Comparison of ENCODE assay signal across 22 cellular contexts in genomic region chr7:20602306-20602705, GRCh38. TPM values are rescaled to one million over a fixed set of nuclear protein-coding genes. Genes with fewer than 3 reads are reported as not detected.
DNase-seq lines count a peak whose midpoint lies in the region; ATAC-seq, FAIRE-seq and TF ChIP-seq lines count a peak whose summit lies in the region.
"Had no signal": no experiment of that assay in that cellular context is flagged by ENCODE, and none has a peak within 500 bp of the region (broad histone marks: within the 10 kb centered on the region; RNA-seq: fewer than 3 reads in every experiment).

No MANE protein-coding gene starts in this region.

- no peaks in the 10 kb centered on the region for H3K27me3 Mint-ChIP-seq in astrocyte (ENCODE audit: low read depth, unreplicated experiment)

- no peak overlapping the region for H2AFZ ChIP-seq in astrocyte (ENCODE audit: low read depth, low read length)

- no peak for FAIRE-seq in astrocyte (lab: Jason Lieb, UNC)
- FAIRE-seq: D721Med, G401.6, GM12891, HepG2 had no signal

- no peaks in the 10 kb centered on the region for H4K20me1 ChIP-seq in astrocyte (ENCODE audit: insufficient read depth, low read length)

- no peak overlapping the region for H3K27ac Mint-ChIP-seq in astrocyte (ENCODE audit: unreplicated experiment)
- H3K27ac Mint-ChIP-seq in stimulated activated effector memory CD8-positive, alpha-beta T cell treated with anti-CD3 and anti-CD28 coated beads, Interleukin-12 subunit alpha, Interleukin-12 subunit beta, amount 100 ng/mL, for 72 hours = no peak overlapping the region
- H3K27ac Mint-ChIP-seq: CD4-positive, CD25-positive, alpha-beta regulatory T cell; HFFc6; IgD-negative memory B cell had no signal

- H3K79me2 ChIP-seq in astrocyte (ENCODE audit: insufficient read depth, low read length) = no peaks in the 10 kb centered on the region

- no peaks in the 10 kb centered on the region for H3K36me3 Mint-ChIP-seq in astrocyte (ENCODE audit: low read depth, unreplicated experiment)
- H3K36me3 Mint-ChIP-seq in stimulated activated effector memory CD8-positive, alpha-beta T cell treated with anti-CD3 and anti-CD28 coated beads, Interleukin-12 subunit alpha, Interleukin-12 subunit beta, amount 100 ng/mL, for 72 hours = no peaks in the 10 kb centered on the region
- H3K36me3 Mint-ChIP-seq: CD4-positive, CD25-positive, alpha-beta regulatory T cell had no signal

- H3K27ac ChIP-seq in astrocyte (ENCODE audit: low read depth, low read length) = no peak overlapping the region

- ATAC-seq in stimulated activated effector memory CD8-positive, alpha-beta T cell treated with anti-CD3 and anti-CD28 coated beads, Interleukin-12 subunit alpha, Interleukin-12 subunit beta, amount 100 ng/mL, for 72 hours = peak; percentile 48
- ATAC-seq: HCT116, HepG2 had no signal

- no peak for TF ChIP-seq CTCF in astrocyte (IDR thresholded peaks at IDR 0.05; ENCODE audit: insufficient read depth, low read depth, low read length)

- H3K36me3 ChIP-seq in astrocyte (ENCODE audit: insufficient read depth, low read length) = no peaks in the 10 kb centered on the region
- H3K36me3 ChIP-seq: BE2C had no signal

- no peaks in the 10 kb centered on the region for H3K9me3 ChIP-seq in astrocyte (ENCODE audit: insufficient read depth, low read depth, low read length)
- H3K9me3 ChIP-seq: Caco-2 had no signal

- no peak overlapping the region for H3K4me2 ChIP-seq in astrocyte (ENCODE audit: low read length)

- H3K4me1 ChIP-seq in astrocyte (ENCODE audit: insufficient read depth, low read length) = peaks cover 3% of the 10 kb centered on the region
- H3K4me1 ChIP-seq: Caco-2 had no signal

- H3K4me3 Mint-ChIP-seq in astrocyte (ENCODE audit: unreplicated experiment) = no peak overlapping the region
- H3K4me3 Mint-ChIP-seq in stimulated activated effector memory CD8-positive, alpha-beta T cell treated with anti-CD3 and anti-CD28 coated beads, Interleukin-12 subunit alpha, Interleukin-12 subunit beta, amount 100 ng/mL, for 72 hours = no peak overlapping the region
- H3K4me3 Mint-ChIP-seq: CD4-positive, CD25-positive, alpha-beta regulatory T cell; HFFc6; IgD-negative memory B cell had no signal

- H3K27me3 ChIP-seq in astrocyte (ENCODE audit: insufficient read depth, low read length) = no peaks in the 10 kb centered on the region
- H3K27me3 ChIP-seq: BE2C had no signal

- no peak overlapping the region for H3K9ac ChIP-seq in astrocyte (ENCODE audit: low read length)

- peak; percentile 37 for DNase-seq in A172 (ENCODE audit: low spot score)
- peak; percentile 62 for DNase-seq in astrocyte (ENCODE audit: low read depth)
- peak; percentile 35 for DNase-seq in glomerular visceral epithelial cell (ENCODE audit: extremely low spot score)
- no peak for DNase-seq in stimulated activated effector memory CD8-positive, alpha-beta T cell treated with anti-CD3 and anti-CD28 coated beads, Interleukin-12 subunit alpha, Interleukin-12 subunit beta, amount 100 ng/mL, for 72 hours (ENCODE audit: low spot score in 2 of 2)
- no peak for DNase-seq in LoVo (ENCODE audit: low spot score)
- DNase-seq in AG08395 (ENCODE audit: low spot score) = no peak
- no peak for DNase-seq in NAMALWA (ENCODE audit: low spot score)
- no peak for DNase-seq in amniotic stem cell (lab: John Stamatoyannopoulos, UW)
- DNase-seq: 8988T; BE2C; C1 segment of cervical spinal cord; Caco-2; CD4-positive, CD25-positive, alpha-beta regulatory T cell; GOT3; H7; HFFc6 had no signal

- no peaks in the 10 kb centered on the region for H3K9me3 Mint-ChIP-seq in astrocyte (ENCODE audit: unreplicated experiment)
- H3K9me3 Mint-ChIP-seq in stimulated activated effector memory CD8-positive, alpha-beta T cell treated with anti-CD3 and anti-CD28 coated beads, Interleukin-12 subunit alpha, Interleukin-12 subunit beta, amount 100 ng/mL, for 72 hours = no peaks in the 10 kb centered on the region
- H3K9me3 Mint-ChIP-seq: IgD-negative memory B cell had no signal

- peaks cover 7% of the 10 kb centered on the region for H3K4me1 Mint-ChIP-seq in astrocyte (ENCODE audit: low read depth, unreplicated experiment)
- H3K4me1 Mint-ChIP-seq in stimulated activated effector memory CD8-positive, alpha-beta T cell treated with anti-CD3 and anti-CD28 coated beads, Interleukin-12 subunit alpha, Interleukin-12 subunit beta, amount 100 ng/mL, for 72 hours = no peaks in the 10 kb centered on the region
- H3K4me1 Mint-ChIP-seq: IgD-negative memory B cell had no signal

- H3K4me3 ChIP-seq in astrocyte (ENCODE audit: insufficient read depth, low read depth, low read length) = no peak overlapping the region

RNA-seq across cellular contexts. Expression of gene ABCB5, which starts 13.2 kb away (rescaled TPM):
- total RNA-seq in A172 (2014; rRNA removed; shearing (Covaris generic)) = not detected in 2 replicates
- not detected in 2 replicates for total RNA-seq in astrocyte
- total RNA-seq: CD4-positive, CD25-positive, alpha-beta regulatory T cell; HepG2; HFFc6 had no signal

Comparison
In these comparisons a context has a peak if more than half of its experiments do, and no peak if none do; other contexts are left out.
1. DNase-seq: peak in A172 (single experiment), astrocyte (single experiment) and glomerular visceral epithelial cell (single experiment); none in stimulated activated effector memory CD8-positive, alpha-beta T cell treated with anti-CD3 and anti-CD28 coated beads, Interleukin-12 subunit alpha, Interleukin-12 subunit beta, amount 100 ng/mL, for 72 hours (0 of 2), LoVo (single experiment), AG08395 (single experiment), NAMALWA (single experiment) and amniotic stem cell (single experiment).